29 cellular contexts compared by ENCODE assay signal in the genomic region with DNA sequence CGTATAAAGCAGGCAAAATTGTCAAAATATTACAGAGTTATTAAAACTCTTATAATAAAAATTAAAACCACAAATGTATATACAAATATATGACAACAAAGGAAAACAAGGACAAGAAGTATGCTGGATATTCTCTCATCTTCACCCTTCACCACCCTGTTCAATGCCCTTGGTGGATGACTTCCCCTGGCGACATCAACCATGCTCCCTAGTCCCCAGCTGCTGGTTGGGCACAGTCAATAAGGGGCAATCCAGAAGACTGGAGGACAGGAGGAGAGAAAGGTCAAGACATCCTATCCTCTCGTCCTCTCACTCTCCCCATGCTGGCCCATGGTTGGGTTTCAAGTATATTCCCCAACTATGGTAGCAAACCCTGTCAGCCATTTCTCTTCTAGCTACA.
"Had no signal": no experiment of that assay in that cellular context is flagged by ENCODE, and none has a peak within 500 bp of the region (broad histone marks: within the 10 kb centered on the region; RNA-seq: fewer than 3 reads in every experiment).

No MANE protein-coding gene starts in this region.

- H3K9me3 Mint-ChIP-seq: dendritic cell treated with granulocyte-macrophage colony-stimulating factor and Interleukin-4, amounts not matched to agents 40 ng/mL and 50 ng/mL, for 4 days; effector memory CD8-positive, alpha-beta T cell; endodermal cell had no signal

- H3K4me3 ChIP-seq: colonic mucosa, coronary artery, dorsolateral prefrontal cortex, esophagus muscularis mucosa, esophagus squamous epithelium, gastrocnemius medialis, gastroesophageal sphincter, heart left ventricle, heart right ventricle had no signal

- H3K4me3 Mint-ChIP-seq: dendritic cell treated with granulocyte-macrophage colony-stimulating factor and Interleukin-4, amounts not matched to agents 40 ng/mL and 50 ng/mL, for 4 days; effector memory CD8-positive, alpha-beta T cell; endodermal cell had no signal

- H3K4me1 ChIP-seq: colonic mucosa, esophagus squamous epithelium, foreskin keratinocyte, gastrocnemius medialis, gastroesophageal sphincter, heart left ventricle, heart right ventricle had no signal

- H3K27ac Mint-ChIP-seq: dendritic cell treated with granulocyte-macrophage colony-stimulating factor and Interleukin-4, amounts not matched to agents 40 ng/mL and 50 ng/mL, for 4 days; effector memory CD8-positive, alpha-beta T cell; endodermal cell had no signal

- H3K27me3 Mint-ChIP-seq: dendritic cell treated with granulocyte-macrophage colony-stimulating factor and Interleukin-4, amounts not matched to agents 40 ng/mL and 50 ng/mL, for 4 days; effector memory CD8-positive, alpha-beta T cell had no signal

- DNase-seq: colonic mucosa; cortex of kidney; dermis blood vessel endothelial cell; dorsolateral prefrontal cortex; effector CD4-positive, alpha-beta T cell; effector CD8-positive, alpha-beta T cell; effector memory CD4-positive, alpha-beta T cell; effector memory CD8-positive, alpha-beta T cell; endodermal cell; erythroblast; esophagus squamous epithelium; foreskin fibroblast; foreskin keratinocyte; foreskin melanocyte; gastrocnemius medialis; glutamatergic neuron; head of caudate nucleus; heart left ventricle; heart right ventricle had no signal

- H3K4me1 Mint-ChIP-seq: endodermal cell had no signal

- ATAC-seq: effector memory CD8-positive, alpha-beta T cell; esophagus mucosa; foreskin keratinocyte; gastrocnemius medialis; gastroesophageal sphincter; heart left ventricle; heart right ventricle had no signal

- H3K36me3 ChIP-seq: colonic mucosa, esophagus muscularis mucosa, esophagus squamous epithelium, gastrocnemius medialis, gastroesophageal sphincter, heart left ventricle, heart right ventricle had no signal

- H3K27ac ChIP-seq: colonic mucosa, coronary artery, dorsolateral prefrontal cortex, epithelial cell of prostate, esophagus muscularis mucosa, esophagus squamous epithelium, foreskin keratinocyte, gastrocnemius medialis, gastroesophageal sphincter, heart left ventricle, heart right ventricle had no signal

- H3K9me3 ChIP-seq: colonic mucosa, esophagus muscularis mucosa, esophagus squamous epithelium, gastrocnemius medialis, gastroesophageal sphincter, heart left ventricle, heart right ventricle had no signal

- H3K27me3 ChIP-seq: colonic mucosa, dorsolateral prefrontal cortex, esophagus muscularis mucosa, esophagus squamous epithelium, gastrocnemius medialis, gastroesophageal sphincter, heart left ventricle had no signal

- FAIRE-seq: colon, endometrium, endothelial cell of umbilical vein, frontal cortex had no signal
